16 cellular contexts compared by ENCODE assay signal in the genomic region with DNA sequence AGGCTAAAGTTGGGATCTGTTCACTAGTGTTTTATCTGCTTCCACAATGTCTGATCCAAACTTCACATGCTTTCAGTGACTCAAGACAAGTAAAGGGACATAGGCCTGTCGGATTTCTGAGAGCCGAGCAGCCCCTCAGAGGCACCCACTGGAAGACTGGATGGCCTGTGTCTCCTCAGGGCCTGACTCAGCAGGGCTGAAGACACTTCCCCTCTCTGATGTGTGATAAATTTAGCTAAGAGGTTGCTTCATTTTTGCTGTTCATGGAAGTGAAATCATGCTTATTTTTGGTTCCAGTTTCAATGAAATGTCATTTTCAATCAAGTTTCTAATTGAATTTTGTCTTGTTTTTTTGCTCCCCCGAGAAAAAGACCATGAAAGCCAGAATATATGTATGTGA.
A peak's percentile ranks its signal among the peaks of the same experiment; 100 is the strongest.
DNase-seq lines count a peak whose midpoint lies in the region; ATAC-seq and TF ChIP-seq lines count a peak whose summit lies in the region.
"Had no signal": no experiment of that assay in that cellular context is flagged by ENCODE, and none has a peak within 500 bp of the region (broad histone marks: within the 10 kb centered on the region; RNA-seq: fewer than 3 reads in every experiment).

No MANE protein-coding gene starts in this region.

- 44% methylated on average over 3 of the region's 3 CpGs for WGBS in right cardiac atrium
- 35% methylated on average over 3 of the region's 3 CpGs for WGBS in smooth muscle cell (ENCODE audit: low lambda C conversion rate)

- H3K4me3 Mint-ChIP-seq in CD4-positive, alpha-beta memory T cell = no peak overlapping the region
- H3K4me3 Mint-ChIP-seq: activated B cell treated with CpG ODN at 0.5 μM for 24 hours, IgD-negative memory B cell, T-helper 17 cell had no signal

- H2AFZ ChIP-seq in smooth muscle cell (ENCODE audit: low read depth) = no peak overlapping the region

- DNase-seq in right cardiac atrium (peak; percentile 20 to 41 (median 33)), Right ventricle myocardium inferior (ENCODE audit: missing footprints) (no peak), NOMO-1 (lab: John Stamatoyannopoulos, UW; ENCODE audit: unreplicated experiment in 2 of 2) (peak; percentile 76 to 91), fibroblast of mammary gland (ENCODE audit: low read depth) (peak; percentile 35), smooth muscle cell (lab: John Stamatoyannopoulos, UW; ENCODE audit: unreplicated experiment) (no peak), coronary artery (ENCODE audit: low spot score) (no peak)
- DNase-seq in activated CD4-positive, alpha-beta T cell treated with anti-CD3 and anti-CD28 coated beads for 1 hour = no peak
- no peak for DNase-seq in CD4-positive, alpha-beta memory T cell
- DNase-seq: activated B cell treated with CpG ODN at 0.5 μM for 24 hours, NCI-H1092 treated with DMSO at 0.1 percent for 48 hours, NCI-H2171, T-helper 17 cell, uterus had no signal

- ATAC-seq in right cardiac atrium (no peak), Right ventricle myocardium inferior (no peak)
- ATAC-seq: esophagus mucosa, T-helper 17 cell had no signal

- H3K27ac ChIP-seq in right cardiac atrium (ENCODE audit: low read length) = no peak overlapping the region
- H3K27ac ChIP-seq in smooth muscle cell (ENCODE audit: low read depth) = peak overlapping the region; percentile 92
- no peak overlapping the region for H3K27ac ChIP-seq in coronary artery
- H3K27ac ChIP-seq in CD4-positive, alpha-beta memory T cell (ENCODE audit: low read depth, low read length) = no peak overlapping the region
- H3K27ac ChIP-seq: adrenal gland, uterus had no signal

- H3K27ac Mint-ChIP-seq in CD4-positive, alpha-beta memory T cell = no peak overlapping the region
- H3K27ac Mint-ChIP-seq: activated B cell treated with CpG ODN at 0.5 μM for 24 hours, IgD-negative memory B cell, T-helper 17 cell had no signal

- H3K9me3 ChIP-seq in right cardiac atrium (ENCODE audit: control insufficient read depth, low read length) = no peaks in the 10 kb centered on the region
- H3K9me3 ChIP-seq in smooth muscle cell (replicated peaks; ENCODE audit: low read depth) = no peaks in the 10 kb centered on the region
- no peaks in the 10 kb centered on the region for H3K9me3 ChIP-seq in CD4-positive, alpha-beta memory T cell (ENCODE audit: control insufficient read depth in 1 of 2, low read length in 2 of 2)
- H3K9me3 ChIP-seq: adrenal gland had no signal

- intact Hi-C loops in right cardiac atrium (cut with DNase I) (no loop called here), Right ventricle myocardium inferior (cut with DNase I) (no loop called here)
- intact Hi-C loops in CD4-positive, alpha-beta memory T cell (cut with micrococcal nuclease) = no loop called here

- peak overlapping the region; percentile 51 for H3K9ac ChIP-seq in smooth muscle cell (ENCODE audit: low read depth)

- TF ChIP-seq CTCF in fibroblast of mammary gland (conservative IDR thresholded peaks at IDR 0.05; ENCODE audit: control insufficient read depth, insufficient read depth, low read depth, low read length) (no peak), smooth muscle cell (IDR thresholded peaks at IDR 0.05; ENCODE audit: borderline replicate concordance, insufficient read depth, poor library complexity, severe bottlenecking) (no peak), coronary artery (IDR thresholded peaks at IDR 0.05) (no peak)

- CTCF ChIA-PET in CD4-positive, alpha-beta memory T cell (lab: Charles Lee; ENCODE audit: partially characterized antibody) = no interaction called here

- no peaks in the 10 kb centered on the region for H3K4me1 Mint-ChIP-seq in CD4-positive, alpha-beta memory T cell
- H3K4me1 Mint-ChIP-seq: activated B cell treated with CpG ODN at 0.5 μM for 24 hours, IgD-negative memory B cell, T-helper 17 cell had no signal

- H3F3A ChIP-seq in smooth muscle cell (ENCODE audit: low read depth) = peaks cover 8% of the 10 kb centered on the region

- no peaks in the 10 kb centered on the region for H3K36me3 Mint-ChIP-seq in CD4-positive, alpha-beta memory T cell
- H3K36me3 Mint-ChIP-seq: IgD-negative memory B cell had no signal

- POLR2A ChIA-PET in CD4-positive, alpha-beta memory T cell (lab: Charles Lee; ENCODE audit: partially characterized antibody) = no interaction called here

- no peaks in the 10 kb centered on the region for H3K79me2 ChIP-seq in smooth muscle cell (ENCODE audit: low read depth)

- no peaks in the 10 kb centered on the region for H3K36me3 ChIP-seq in smooth muscle cell (ENCODE audit: low read depth)
- H3K36me3 ChIP-seq in CD4-positive, alpha-beta memory T cell (ENCODE audit: insufficient read depth, low read length) = no peaks in the 10 kb centered on the region
- H3K36me3 ChIP-seq: adrenal gland, uterus had no signal

- H3K4me3 ChIP-seq in right cardiac atrium (ENCODE audit: low read length) = no peak overlapping the region
- H3K4me3 ChIP-seq in fibroblast of mammary gland (ENCODE audit: control insufficient read depth, low read depth, low read length) = no peak overlapping the region
- no peak overlapping the region for H3K4me3 ChIP-seq in smooth muscle cell
- no peak overlapping the region for H3K4me3 ChIP-seq in coronary artery
- no peak overlapping the region for H3K4me3 ChIP-seq in CD4-positive, alpha-beta memory T cell (ENCODE audit: low read length in 2 of 2)
- H3K4me3 ChIP-seq: adrenal gland, uterus had no signal

- H4K20me1 ChIP-seq in smooth muscle cell (ENCODE audit: low read depth) = no peaks in the 10 kb centered on the region

- peaks cover 0 to 17% (median 2%) of the 10 kb centered on the region in 8 donors for H3K9me3 Mint-ChIP-seq in CD4-positive, alpha-beta memory T cell
- H3K9me3 Mint-ChIP-seq: activated B cell treated with CpG ODN at 0.5 μM for 24 hours had no signal

- peak overlapping the region; percentile 26 for H3K4me2 ChIP-seq in smooth muscle cell

- H3K27me3 ChIP-seq in right cardiac atrium (ENCODE audit: control insufficient read depth, insufficient read depth) = no peaks in the 10 kb centered on the region
- no peaks in the 10 kb centered on the region for H3K27me3 ChIP-seq in smooth muscle cell (ENCODE audit: low read depth)
- H3K27me3 ChIP-seq in CD4-positive, alpha-beta memory T cell (ENCODE audit: insufficient read depth, low read length) = no peaks in the 10 kb centered on the region
- H3K27me3 ChIP-seq: adrenal gland, uterus had no signal

- H3K27me3 Mint-ChIP-seq in CD4-positive, alpha-beta memory T cell = no peaks in the 10 kb centered on the region
- H3K27me3 Mint-ChIP-seq: activated B cell treated with CpG ODN at 0.5 μM for 24 hours, IgD-negative memory B cell had no signal

- H3K4me1 ChIP-seq in right cardiac atrium (ENCODE audit: control insufficient read depth, insufficient read depth, low read length) (no peaks in the 10 kb centered on the region), smooth muscle cell (ENCODE audit: low read depth) (peaks cover 2% of the 10 kb centered on the region)
- H3K4me1 ChIP-seq in CD4-positive, alpha-beta memory T cell (ENCODE audit: insufficient read depth, low read length) = no peaks in the 10 kb centered on the region
- H3K4me1 ChIP-seq: adrenal gland, uterus had no signal

Comparison
In these comparisons a context has a peak if more than half of its experiments do, and no peak if none do; other contexts are left out.
1. DNase-seq: peak in right cardiac atrium (3 of 3), NOMO-1 (2 of 2) and fibroblast of mammary gland (single experiment); none in Right ventricle myocardium inferior (single experiment), smooth muscle cell (single experiment), activated CD4-positive, alpha-beta T cell treated with anti-CD3 and anti-CD28 coated beads for 1 hour (single experiment), coronary artery (single experiment) and CD4-positive, alpha-beta memory T cell (0 of 5).